17 cellular contexts compared by ENCODE assay signal in genomic region chr11:66688561-66689534, GRCh38. TPM values are rescaled to one million over a fixed set of nuclear protein-coding genes. Genes with fewer than 3 reads are reported as not detected.
DNase-seq lines count a peak whose midpoint lies in the region; ATAC-seq and TF ChIP-seq lines count a peak whose summit lies in the region.
"Had no signal": no experiment of that assay in that cellular context is flagged by ENCODE, and none has a peak within 500 bp of the region (broad histone marks: within the 10 kb centered on the region; RNA-seq: fewer than 3 reads in every experiment).

No MANE protein-coding gene starts in this region.

- peaks cover 15% of the 10 kb centered on the region for H3K27me3 Mint-ChIP-seq in glutamatergic neuron (ENCODE audit: unreplicated experiment)
- no peaks in the 10 kb centered on the region for H3K27me3 Mint-ChIP-seq in progenitor cell of endocrine pancreas
- H3K27me3 Mint-ChIP-seq: CD4-positive, alpha-beta T cell had no signal

- H3K9me3 Mint-ChIP-seq in glutamatergic neuron (ENCODE audit: unreplicated experiment): peaks cover 13% of the 10 kb centered on the region
- H3K9me3 Mint-ChIP-seq in progenitor cell of endocrine pancreas (ENCODE audit: low read depth): no peaks in the 10 kb centered on the region
- H3K9me3 Mint-ChIP-seq: CD4-positive, alpha-beta T cell; HFFc6 had no signal

- intact Hi-C loops in head of caudate nucleus (cut with DNase I): no loop called here

- ATAC-seq in GM18505 (IDR thresholded peaks at IDR 0.05; ENCODE audit: unreplicated experiment) (no peak), HG03045 (IDR thresholded peaks at IDR 0.05; ENCODE audit: unreplicated experiment) (no peak)

- TF ChIP-seq POLR2A in GM18505 (IDR thresholded peaks at IDR 0.05; ENCODE audit: borderline replicate concordance, extremely low read depth, insufficient read depth, insufficient read length): no peak

- H3K4me1 Mint-ChIP-seq in glutamatergic neuron (ENCODE audit: low read depth, unreplicated experiment) (peaks cover 13% of the 10 kb centered on the region), progenitor cell of endocrine pancreas (ENCODE audit: low read depth) (no peaks in the 10 kb centered on the region)

- H3K4me3 Mint-ChIP-seq in glutamatergic neuron (ENCODE audit: unreplicated experiment) (no peak overlapping the region), progenitor cell of endocrine pancreas (ENCODE audit: low read depth) (no peak overlapping the region)
- H3K4me3 Mint-ChIP-seq: CD4-positive, alpha-beta T cell; HFFc6 had no signal

- H3K36me3 Mint-ChIP-seq in glutamatergic neuron (ENCODE audit: unreplicated experiment) (peaks cover 7% of the 10 kb centered on the region), progenitor cell of endocrine pancreas (ENCODE audit: insufficient read depth) (peaks cover 16% of the 10 kb centered on the region)

- TF ChIP-seq CTCF in glutamatergic neuron (IDR thresholded peaks at IDR 0.05; ENCODE audit: partially characterized antibody, unreplicated experiment): no peak
- TF ChIP-seq CTCF in progenitor cell of endocrine pancreas (IDR thresholded peaks at IDR 0.05; ENCODE audit: unreplicated experiment): no peak

- peak; percentile 18 for DNase-seq in D341Med (ENCODE audit: low spot score)
- DNase-seq in HuH-7.5 (ENCODE audit: low spot score): peak; percentile 71
- DNase-seq in glutamatergic neuron: no peak
- DNase-seq in progenitor cell of endocrine pancreas (ENCODE audit: low spot score, unreplicated experiment): no peak
- no peak for DNase-seq in head of caudate nucleus
- DNase-seq: AML-193; CD4-positive, alpha-beta T cell; DND-41; GDM1; HFFc6; MG63; NCI-H1092 treated with DMSO at 0.1 percent for 48 hours; NCI-H187; NCI-H774; SIG-M5 had no signal

- peak overlapping the region; percentile 68 for H3K27ac Mint-ChIP-seq in glutamatergic neuron (ENCODE audit: unreplicated experiment)
- H3K27ac Mint-ChIP-seq in progenitor cell of endocrine pancreas: peak overlapping the region; percentile 20
- H3K27ac Mint-ChIP-seq: CD4-positive, alpha-beta T cell; HFFc6 had no signal

RNA-seq across cellular contexts. Expression of gene RBM4B, which starts 11.2 kb away (rescaled TPM):
- 61.2 TPM for total RNA-seq in glutamatergic neuron (ENCODE audit: unreplicated experiment)
- total RNA-seq in progenitor cell of endocrine pancreas: 71.0 and 71.7 TPM in 2 replicates

RNA-seq across cellular contexts. Expression of gene SPTBN2, which starts 40.2 kb away (rescaled TPM):
- total RNA-seq in glutamatergic neuron (ENCODE audit: unreplicated experiment): 371 TPM
- total RNA-seq in progenitor cell of endocrine pancreas: 54.0 and 55.0 TPM in 2 replicates
- total RNA-seq: CD4-positive, alpha-beta T cell had no signal

RNA-seq across cellular contexts. Expression of gene RBM4, which starts 50.3 kb away (rescaled TPM):
- total RNA-seq in glutamatergic neuron (ENCODE audit: unreplicated experiment): 244 TPM
- 239 and 258 TPM in 2 replicates for total RNA-seq in progenitor cell of endocrine pancreas

Comparison
In these comparisons a context has a peak if more than half of its experiments do, and no peak if none do; other contexts are left out.
1. DNase-seq: peak in D341Med (single experiment) and HuH-7.5 (single experiment); none in glutamatergic neuron (single experiment), progenitor cell of endocrine pancreas (single experiment) and head of caudate nucleus (0 of 42).